ENCODE assay signal across 12 cellular contexts in genomic region chr18:54217624-54218023, GRCh38. TPM values are rescaled to one million over a fixed set of nuclear protein-coding genes. Genes with fewer than 3 reads are reported as not detected.
DNase-seq lines count a peak whose midpoint lies in the region; ATAC-seq and TF ChIP-seq lines count a peak whose summit lies in the region.
"Had no signal": no experiment of that assay in that cellular context is flagged by ENCODE, and none has a peak within 500 bp of the region (broad histone marks: within the 10 kb centered on the region; RNA-seq: fewer than 3 reads in every experiment).

No MANE protein-coding gene starts in this region.

- H3K4me2 ChIP-seq in Loucy (ENCODE audit: low read depth, low read length, poor library complexity, severe bottlenecking), result peak overlapping the region; percentile 56

- H3K36me3 Mint-ChIP-seq in CD8-positive, alpha-beta memory T cell, result peaks cover 0 to 16% (median 0%) of the 10 kb centered on the region in 3 donors

- no peaks in the 10 kb centered on the region for H3K9me3 Mint-ChIP-seq in CD8-positive, alpha-beta memory T cell

- no peaks in the 10 kb centered on the region for H3K9me3 ChIP-seq in CD8-positive, alpha-beta memory T cell (ENCODE audit: low read length)
- H3K9me3 ChIP-seq in Loucy (ENCODE audit: insufficient read depth, low read depth, low read length) (no peaks in the 10 kb centered on the region), left lung (no peaks in the 10 kb centered on the region)
- H3K9me3 ChIP-seq: sigmoid colon, thoracic aorta had no signal

- H3K9ac ChIP-seq in Loucy (ENCODE audit: low read depth, low read length, poor library complexity, severe bottlenecking), result no peak overlapping the region

- no peak overlapping the region for H2AFZ ChIP-seq in Loucy (ENCODE audit: low read length)

- H3K79me2 ChIP-seq in Loucy (ENCODE audit: insufficient read depth, low read length), result peaks cover 97% of the 10 kb centered on the region

- H3K27me3 Mint-ChIP-seq in CD8-positive, alpha-beta memory T cell, result no peaks in the 10 kb centered on the region

- H3K27me3 ChIP-seq in CD8-positive, alpha-beta memory T cell (ENCODE audit: insufficient read depth, low read length, poor library complexity, severe bottlenecking), result no peaks in the 10 kb centered on the region
- H3K27me3 ChIP-seq in Loucy (ENCODE audit: insufficient read depth, low read length, poor library complexity, severe bottlenecking), result no peaks in the 10 kb centered on the region
- H3K27me3 ChIP-seq in left lung, result no peaks in the 10 kb centered on the region
- H3K27me3 ChIP-seq: sigmoid colon had no signal

- POLR2A ChIA-PET in CD8-positive, alpha-beta memory T cell (lab: Charles Lee), result interaction anchor here (0.6 kb wide), 1 partner anchor 51 kb away, joined by 3 read pairs; no protein-coding TSS in a partner anchor

- peaks cover 63% of the 10 kb centered on the region for H4K20me1 ChIP-seq in Loucy (ENCODE audit: insufficient read depth, low read length, poor library complexity, severe bottlenecking)

- H3F3A ChIP-seq in Loucy (ENCODE audit: low read depth), result no peaks in the 10 kb centered on the region

- ATAC-seq in GM19372 (IDR thresholded peaks at IDR 0.05; ENCODE audit: low read depth, unreplicated experiment), result peak; percentile 61
- ATAC-seq in HG02870 (IDR thresholded peaks at IDR 0.05; ENCODE audit: unreplicated experiment), result peak; percentile 58
- ATAC-seq in left lung, result no peak
- ATAC-seq: Right ventricle myocardium inferior had no signal

- H3K4me1 Mint-ChIP-seq in CD8-positive, alpha-beta memory T cell, result peaks cover 56 to 82% (median 72%) of the 10 kb centered on the region in 3 donors

- CTCF ChIA-PET in CD8-positive, alpha-beta memory T cell (lab: Charles Lee), result interaction anchor here (2.6 kb wide), 1 partner anchor 53 kb away, joined by 12 read pairs; the partner anchor contains the start of gene POLI

- H3K27ac ChIP-seq in CD8-positive, alpha-beta memory T cell (ENCODE audit: low read depth, low read length), result no peak overlapping the region
- no peak overlapping the region for H3K27ac ChIP-seq in left lung
- H3K27ac ChIP-seq: coronary artery, sigmoid colon, thoracic aorta had no signal

- H3K27ac Mint-ChIP-seq in CD8-positive, alpha-beta memory T cell, result peak overlapping the region in 4 of 8 donors; percentile 22 to 54 (median 32)

- peaks cover 23% of the 10 kb centered on the region for H3K4me1 ChIP-seq in CD8-positive, alpha-beta memory T cell (ENCODE audit: insufficient read depth, low read length)
- H3K4me1 ChIP-seq in Loucy (ENCODE audit: insufficient read depth, low read length, poor library complexity, severe bottlenecking), result peaks cover 52% of the 10 kb centered on the region
- peaks cover 4 to 66% of the 10 kb centered on the region in 2 donors for H3K4me1 ChIP-seq in left lung

- no peak overlapping the region for H3K4me3 ChIP-seq in CD8-positive, alpha-beta memory T cell (ENCODE audit: low read length)
- H3K4me3 ChIP-seq in Loucy (ENCODE audit: low read length, poor library complexity, severe bottlenecking), result peak overlapping the region; percentile 19
- H3K4me3 ChIP-seq in left lung, result no peak overlapping the region
- H3K4me3 ChIP-seq: coronary artery, sigmoid colon, thoracic aorta had no signal

- no peaks in the 10 kb centered on the region for H3K9me2 ChIP-seq in Loucy (replicated peaks; ENCODE audit: low read depth, low read length)

- peak overlapping the region in 4 of 7 donors; percentile 6 to 43 (median 32) for H3K4me3 Mint-ChIP-seq in CD8-positive, alpha-beta memory T cell

- no peak for DNase-seq in CD8-positive, alpha-beta memory T cell
- no peak for DNase-seq in kidney tubule cell (ENCODE audit: low spot score)
- DNase-seq in T1000 (lab: John Stamatoyannopoulos, UW), result no peak
- DNase-seq in left lung, result no peak
- no peak for DNase-seq in cortex of kidney (lab: John Stamatoyannopoulos, UW)
- DNase-seq: sigmoid colon had no signal

- H3K36me3 ChIP-seq in CD8-positive, alpha-beta memory T cell (ENCODE audit: insufficient read depth, low read length), result no peaks in the 10 kb centered on the region
- H3K36me3 ChIP-seq in Loucy (ENCODE audit: insufficient read depth, low read length), result no peaks in the 10 kb centered on the region
- H3K36me3 ChIP-seq in left lung, result no peaks in the 10 kb centered on the region
- H3K36me3 ChIP-seq: sigmoid colon, thoracic aorta had no signal

- intact Hi-C loops in left lung (cut with DNase I), result no loop called here

- no peak for TF ChIP-seq CTCF in Loucy (conservative IDR thresholded peaks at IDR 0.05; ENCODE audit: low read length)
- TF ChIP-seq CTCF in left lung (IDR thresholded peaks at IDR 0.05), result no peak

RNA-seq across cellular contexts. Expression of gene MBD2, which starts 6.8 kb away (rescaled TPM):
- total RNA-seq in CD8-positive, alpha-beta memory T cell, result 100 to 1,000 TPM; 195 to 201 TPM
- polyA plus RNA-seq in CD8-positive, alpha-beta memory T cell, result 27.2 TPM
- 10 to 100 TPM; 63.5 to 89.6 TPM for total RNA-seq in left lung

RNA-seq across cellular contexts. Expression of gene POLI, which starts 51.7 kb away (rescaled TPM):
- 10 to 100 TPM in 1 of 2 experiments, 1 to 10 TPM in 1; 9.2 to 10.1 TPM for total RNA-seq in CD8-positive, alpha-beta memory T cell
- polyA plus RNA-seq in CD8-positive, alpha-beta memory T cell, result 3.3 TPM
- total RNA-seq in left lung, result 10 to 100 TPM; 24.4 to 24.9 TPM
